ENCODE assay signal across 30 cellular contexts in the genomic region with DNA sequence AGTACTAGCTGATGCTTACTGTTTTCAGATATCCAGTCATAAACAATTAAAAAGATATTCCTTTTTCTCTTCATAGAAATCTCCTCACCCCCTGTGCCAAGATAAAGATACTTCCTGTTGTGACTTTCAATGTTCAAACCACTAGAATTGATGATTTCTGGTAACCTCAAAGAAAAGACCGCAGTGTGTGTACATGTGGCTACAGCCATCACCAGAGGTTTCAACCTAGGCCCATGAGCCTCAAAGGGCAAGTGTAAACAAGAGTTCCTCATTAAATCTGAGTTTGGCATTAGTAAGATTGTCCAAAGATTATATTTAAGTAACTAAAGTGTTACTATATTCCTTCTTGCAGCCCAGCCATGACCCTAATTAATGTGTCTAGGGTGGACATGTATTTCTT.
"Had no signal": no experiment of that assay in that cellular context is flagged by ENCODE, and none has a peak within 500 bp of the region (broad histone marks: within the 10 kb centered on the region; RNA-seq: fewer than 3 reads in every experiment).

No MANE protein-coding gene starts in this region.

- H3K36me3 ChIP-seq: MG63, SJCRH30 had no signal

- H3K4me2 ChIP-seq: PC-9 had no signal

- H3K9me3 ChIP-seq: MG63, SJCRH30 had no signal

- H2AFZ ChIP-seq: PC-9 had no signal

- ATAC-seq: Panc1, Right ventricle myocardium inferior, SK-N-SH treated with all-trans-retinoic acid at 6 μM for 48 hours had no signal

- DNase-seq: Kasumi-1, KG1, MG63, NCI-H1048, NCI-H1092 treated with DMSO at 0.1 percent for 48 hours, NCI-H1105 treated with DMSO at 0.1 percent for 48 hours, NCI-H1436, NCI-H146, NCI-H1694, NCI-H187, NCI-H1930, NCI-H2029 treated with DMSO at 0.1 percent for 48 hours, NCI-H2081 treated with DMSO at 0.1 percent for 48 hours, NCI-H2107, NCI-H2171, NCI-H226, NCI-H446 treated with DMSO at 0.1 percent for 48 hours, NCI-H510A, NCI-H524 treated with DMSO at 0.1 percent for 48 hours, NCI-H526 treated with DMSO at 0.1 percent for 48 hours, NCI-H82, PC-9, SHP77, SIG-M5, SJCRH30 had no signal

- H3K27me3 ChIP-seq: MG63, SJCRH30 had no signal

- H3K4me3 ChIP-seq: MG63, PC-9, SJCRH30, SK-N-MC had no signal

- H3K27ac ChIP-seq: PC-9, RWPE1, SJCRH30, SK-N-MC had no signal
